ENCODE assay signal across 11 cellular contexts in the genomic region with DNA sequence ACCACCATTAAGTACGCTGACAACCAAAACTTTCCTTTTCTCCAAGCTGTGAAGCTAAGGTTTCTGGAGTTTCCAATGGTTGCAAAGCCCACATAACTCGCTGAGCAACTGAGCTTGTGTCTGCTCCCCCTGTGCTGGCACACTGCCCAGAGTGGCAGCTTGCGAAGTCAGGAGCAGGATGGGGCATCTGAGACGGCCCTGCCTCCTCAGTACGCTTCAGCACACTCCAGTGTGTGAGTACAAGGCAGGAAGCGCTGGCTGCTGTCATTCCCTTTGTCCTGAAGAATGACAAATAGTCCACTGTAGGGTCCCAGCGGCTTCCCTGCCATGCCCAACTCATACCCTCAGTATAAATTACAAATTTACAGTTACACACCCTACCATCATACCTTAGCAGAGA. TPM values are rescaled to one million over a fixed set of nuclear protein-coding genes. Genes with fewer than 3 reads are reported as not detected.
DNase-seq lines count a peak whose midpoint lies in the region; ATAC-seq and TF ChIP-seq lines count a peak whose summit lies in the region.
"Had no signal": no experiment of that assay in that cellular context is flagged by ENCODE, and none has a peak within 500 bp of the region (broad histone marks: within the 10 kb centered on the region; RNA-seq: fewer than 3 reads in every experiment).

No MANE protein-coding gene starts in this region.

- TF ChIP-seq CTCF in A673 (conservative IDR thresholded peaks at IDR 0.05; ENCODE audit: low read depth, low read length): no peak
- TF ChIP-seq CTCF in PC-3 (conservative IDR thresholded peaks at IDR 0.05; ENCODE audit: low read depth, low read length): no peak
- no peak for TF ChIP-seq CTCF in fibroblast of the aortic adventitia (IDR thresholded peaks at IDR 0.05; ENCODE audit: insufficient read depth, low read length)
- TF ChIP-seq CTCF in lower lobe of right lung (IDR thresholded peaks at IDR 0.05): no peak

- H3F3A ChIP-seq in PC-3 (ENCODE audit: low read length, unreplicated experiment): no peaks in the 10 kb centered on the region

- no peaks in the 10 kb centered on the region for H4K20me1 ChIP-seq in PC-3 (ENCODE audit: low read length)

- no peak for TF ChIP-seq RAD21 in Ishikawa (IDR thresholded peaks at IDR 0.05; ENCODE audit: low read depth)

- DNase-seq in A673 (ENCODE audit: low spot score) (peak; percentile 97), PC-3 (peak; percentile 78), fibroblast of the aortic adventitia (ENCODE audit: low read depth) (peak; percentile 24), immature natural killer cell (no peak), lower lobe of right lung (no peak)
- no peak for DNase-seq in stimulated activated CD4-positive, alpha-beta T cell treated with anti-CD3 and anti-CD28 coated beads, Interleukin-2, amount 100 ng/mL, for 24 hours
- DNase-seq: CD4-positive, CD25-positive, alpha-beta regulatory T cell had no signal

- H3K27ac ChIP-seq in A673 (ENCODE audit: low read depth, low read length, poor library complexity, severe bottlenecking): peak overlapping the region; percentile 31
- no peak overlapping the region for H3K27ac ChIP-seq in PC-3 (ENCODE audit: low read length)
- no peak overlapping the region for H3K27ac ChIP-seq in lower lobe of right lung

- H3K4me1 ChIP-seq in A673 (ENCODE audit: insufficient read depth, low read length, poor library complexity, severe bottlenecking) (no peaks in the 10 kb centered on the region), PC-3 (ENCODE audit: insufficient read depth, low read length) (peaks cover 4% of the 10 kb centered on the region; the same call in 1 of the 2 replicates), lower lobe of right lung (no peaks in the 10 kb centered on the region)
- H3K4me1 ChIP-seq: HAP-1 had no signal

- H3K9me3 ChIP-seq in A673 (ENCODE audit: low read depth, low read length, poor library complexity, severe bottlenecking) (no peaks in the 10 kb centered on the region), PC-3 (ENCODE audit: low read length) (no peaks in the 10 kb centered on the region), lower lobe of right lung (no peaks in the 10 kb centered on the region)
- H3K9me3 ChIP-seq: HAP-1 had no signal

- no peaks in the 10 kb centered on the region for H3K9me3 Mint-ChIP-seq in immature natural killer cell
- H3K9me3 Mint-ChIP-seq: CD4-positive, CD25-positive, alpha-beta regulatory T cell had no signal

- H3K36me3 Mint-ChIP-seq in immature natural killer cell: no peaks in the 10 kb centered on the region

- POLR2A ChIA-PET in A673 (lab: Charles Lee; ENCODE audit: low non-redundant PET) (interaction anchor here (0.7 kb wide), 1 partner anchor 1113 kb away, joined by 6 read pairs; no protein-coding TSS in a partner anchor), PC-3 (lab: Charles Lee; ENCODE audit: unreplicated experiment) (no interaction called here)

- no peaks in the 10 kb centered on the region for H3K79me2 ChIP-seq in PC-3 (ENCODE audit: low read length)

- peak overlapping the region; percentile 37; the same call in 1 of the 2 replicates for H3K4me2 ChIP-seq in PC-3 (ENCODE audit: low read length)

- no TSS peak for BruUV-seq in A673 (replicated peaks; lab: Mats Ljungman, UMichigan)
- BruUV-seq in PC-3 (replicated peaks; lab: Mats Ljungman, UMichigan): no TSS peak

- no peak overlapping the region for H3K27ac Mint-ChIP-seq in immature natural killer cell
- H3K27ac Mint-ChIP-seq: CD4-positive, CD25-positive, alpha-beta regulatory T cell had no signal

- no peak overlapping the region for H3K9ac ChIP-seq in PC-3 (ENCODE audit: low read length)

- peaks cover 0 to 2% (median 0%) of the 10 kb centered on the region in 3 donors for H3K27me3 Mint-ChIP-seq in immature natural killer cell (ENCODE audit: low read depth in 3 of 3)

- TF ChIP-seq EP300 in Ishikawa (IDR thresholded peaks at IDR 0.05; ENCODE audit: borderline replicate concordance): peak; percentile 68; the same call in 1 of the 2 replicates

- H3K9me2 ChIP-seq in PC-3 (replicated peaks; ENCODE audit: low read length): 0 out of 2 replicates have a peak, but pooled peaks cover 3% of the 10 kb centered on the region

- no peak overlapping the region for H3K4me3 Mint-ChIP-seq in immature natural killer cell
- H3K4me3 Mint-ChIP-seq: CD4-positive, CD25-positive, alpha-beta regulatory T cell had no signal

- H3K36me3 ChIP-seq in A673 (ENCODE audit: insufficient read depth, low read length, poor library complexity, severe bottlenecking) (no peaks in the 10 kb centered on the region), PC-3 (ENCODE audit: low read depth, low read length) (no peaks in the 10 kb centered on the region), lower lobe of right lung (no peaks in the 10 kb centered on the region)
- H3K36me3 ChIP-seq: HAP-1 had no signal

- peak; percentile 58 for ATAC-seq in PC-3
- no peak for ATAC-seq in lower lobe of right lung
- no peak for ATAC-seq in GM18498 (IDR thresholded peaks at IDR 0.05; ENCODE audit: unreplicated experiment)

- CTCF ChIA-PET in A673 (lab: Charles Lee) (interaction anchor here (0.9 to 1.1 kb wide), 2 partner anchors 14 to 181 kb away, joined by 3 to 8 read pairs; no protein-coding TSS in a partner anchor), PC-3 (lab: Charles Lee) (no interaction called here)

- H3K4me1 Mint-ChIP-seq in immature natural killer cell: no peaks in the 10 kb centered on the region
- H3K4me1 Mint-ChIP-seq: CD4-positive, CD25-positive, alpha-beta regulatory T cell had no signal

- intact Hi-C loops in A673 (cut with micrococcal nuclease; ENCODE audit: unreplicated experiment) (no loop called here), PC-3 (cut with micrococcal nuclease) (no loop called here), lower lobe of right lung (cut with DNase I) (no loop called here)

- 0 out of 2 replicates have a peak overlapping the region, but pooled peaks have one; percentile 28 for H2AFZ ChIP-seq in PC-3 (ENCODE audit: low read length)

- no peaks in the 10 kb centered on the region for H3K27me3 ChIP-seq in A673 (replicated peaks; ENCODE audit: insufficient read depth, low read depth, low read length, poor library complexity)
- H3K27me3 ChIP-seq in PC-3 (ENCODE audit: low read length): no peaks in the 10 kb centered on the region
- no peaks in the 10 kb centered on the region for H3K27me3 ChIP-seq in lower lobe of right lung (ENCODE audit: low read depth)

- H3K4me3 ChIP-seq in A673 (ENCODE audit: low read depth, low read length, poor library complexity, severe bottlenecking) (no peak overlapping the region), PC-3 (ENCODE audit: low read length) (no peak overlapping the region), fibroblast of the aortic adventitia (ENCODE audit: low read depth, low read length) (no peak overlapping the region), lower lobe of right lung (no peak overlapping the region)
- H3K4me3 ChIP-seq: HAP-1, lung had no signal

TF ChIP-seq in Ishikawa, 13 proteins besides CTCF, POLR2A, EP300 and RAD21 (continues in another document):
- TF ChIP-seq, protein P1, sequence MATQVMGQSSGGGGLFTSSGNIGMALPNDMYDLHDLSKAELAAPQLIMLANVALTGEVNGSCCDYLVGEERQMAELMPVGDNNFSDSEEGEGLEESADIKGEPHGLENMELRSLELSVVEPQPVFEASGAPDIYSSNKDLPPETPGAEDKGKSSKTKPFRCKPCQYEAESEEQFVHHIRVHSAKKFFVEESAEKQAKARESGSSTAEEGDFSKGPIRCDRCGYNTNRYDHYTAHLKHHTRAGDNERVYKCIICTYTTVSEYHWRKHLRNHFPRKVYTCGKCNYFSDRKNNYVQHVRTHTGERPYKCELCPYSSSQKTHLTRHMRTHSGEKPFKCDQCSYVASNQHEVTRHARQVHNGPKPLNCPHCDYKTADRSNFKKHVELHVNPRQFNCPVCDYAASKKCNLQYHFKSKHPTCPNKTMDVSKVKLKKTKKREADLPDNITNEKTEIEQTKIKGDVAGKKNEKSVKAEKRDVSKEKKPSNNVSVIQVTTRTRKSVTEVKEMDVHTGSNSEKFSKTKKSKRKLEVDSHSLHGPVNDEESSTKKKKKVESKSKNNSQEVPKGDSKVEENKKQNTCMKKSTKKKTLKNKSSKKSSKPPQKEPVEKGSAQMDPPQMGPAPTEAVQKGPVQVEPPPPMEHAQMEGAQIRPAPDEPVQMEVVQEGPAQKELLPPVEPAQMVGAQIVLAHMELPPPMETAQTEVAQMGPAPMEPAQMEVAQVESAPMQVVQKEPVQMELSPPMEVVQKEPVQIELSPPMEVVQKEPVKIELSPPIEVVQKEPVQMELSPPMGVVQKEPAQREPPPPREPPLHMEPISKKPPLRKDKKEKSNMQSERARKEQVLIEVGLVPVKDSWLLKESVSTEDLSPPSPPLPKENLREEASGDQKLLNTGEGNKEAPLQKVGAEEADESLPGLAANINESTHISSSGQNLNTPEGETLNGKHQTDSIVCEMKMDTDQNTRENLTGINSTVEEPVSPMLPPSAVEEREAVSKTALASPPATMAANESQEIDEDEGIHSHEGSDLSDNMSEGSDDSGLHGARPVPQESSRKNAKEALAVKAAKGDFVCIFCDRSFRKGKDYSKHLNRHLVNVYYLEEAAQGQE (IDR thresholded peaks at IDR 0.05; ENCODE audit: low read depth): no peak
- TF ChIP-seq CREB1 (IDR thresholded peaks at IDR 0.05; ENCODE audit: low read depth) (no peak), NFIC (IDR thresholded peaks at IDR 0.05) (peak; percentile 96), YY1 (IDR thresholded peaks at IDR 0.05; ENCODE audit: low read depth) (0 out of 2 replicates have a peak, but pooled peaks have one; percentile 43), EGR1 (IDR thresholded peaks at IDR 0.05) (no peak), CEBPB (IDR thresholded peaks at IDR 0.05) (peak; percentile 15; the same call in 1 of the 2 replicates), TAF1 (IDR thresholded peaks at IDR 0.05; ENCODE audit: low read depth) (no peak)

RNA-seq across cellular contexts. Expression of a gene that starts 15.1 kb away (rescaled TPM):
- total RNA-seq in A673 (2021): 465 and 474 TPM in 2 replicates
- 54.8 and 83.8 TPM in 2 replicates for total RNA-seq in PC-3 (2014; rRNA removed)
- 52.9 and 54.9 TPM in 2 replicates for total RNA-seq in fibroblast of the aortic adventitia (ENCODE audit: low replicate concordance)
- polyA plus RNA-seq in immature natural killer cell: 100 to 1,000 TPM; 262 to 427 (median 316) TPM
- total RNA-seq in lower lobe of right lung: 176 TPM

RNA-seq across cellular contexts. Expression of a gene that starts 51.5 kb away (rescaled TPM):
- total RNA-seq in A673 (2021): 93.3 and 109 TPM in 2 replicates
- 29.0 and 32.4 TPM in 2 replicates for total RNA-seq in PC-3 (2014; rRNA removed)
- total RNA-seq in fibroblast of the aortic adventitia (ENCODE audit: low replicate concordance): 24.0 and 69.3 TPM in 2 replicates
- under 1 TPM in 2 of 3 donors, not detected in 1; 0.75 to 0.99 TPM for polyA plus RNA-seq in immature natural killer cell
- 1.4 TPM for total RNA-seq in lower lobe of right lung

RNA-seq across cellular contexts. Expression of a gene that starts 51.6 kb away (rescaled TPM):
- total RNA-seq in A673 (2021) (53.1 and 53.3 TPM in 2 replicates), PC-3 (2014; rRNA removed) (56.4 and 92.3 TPM in 2 replicates), fibroblast of the aortic adventitia (ENCODE audit: low replicate concordance) (4.5 and 14.6 TPM in 2 replicates), lower lobe of right lung (16.8 TPM)
- 10 to 100 TPM; 30.4 to 50.7 (median 44.3) TPM for polyA plus RNA-seq in immature natural killer cell

Comparison
In these comparisons a context has a peak if more than half of its experiments do, and no peak if none do; other contexts are left out.
1. DNase-seq: peak in A673 (single experiment), PC-3 (single experiment) and fibroblast of the aortic adventitia (single experiment); none in immature natural killer cell (0 of 3), lower lobe of right lung (single experiment) and stimulated activated CD4-positive, alpha-beta T cell treated with anti-CD3 and anti-CD28 coated beads, Interleukin-2, amount 100 ng/mL, for 24 hours (0 of 2).
2. RNA of a gene that starts 51.5 kb away (total RNA-seq): 93.3 to 109 TPM in A673, 29.0 to 32.4 TPM in PC-3 and 24.0 to 69.3 TPM in fibroblast of the aortic adventitia; 1.4 TPM in lower lobe of right lung (single experiment); every median in the first group is over 10 times any median in the second.